7 cellular contexts compared by ENCODE assay signal in the genomic region with DNA sequence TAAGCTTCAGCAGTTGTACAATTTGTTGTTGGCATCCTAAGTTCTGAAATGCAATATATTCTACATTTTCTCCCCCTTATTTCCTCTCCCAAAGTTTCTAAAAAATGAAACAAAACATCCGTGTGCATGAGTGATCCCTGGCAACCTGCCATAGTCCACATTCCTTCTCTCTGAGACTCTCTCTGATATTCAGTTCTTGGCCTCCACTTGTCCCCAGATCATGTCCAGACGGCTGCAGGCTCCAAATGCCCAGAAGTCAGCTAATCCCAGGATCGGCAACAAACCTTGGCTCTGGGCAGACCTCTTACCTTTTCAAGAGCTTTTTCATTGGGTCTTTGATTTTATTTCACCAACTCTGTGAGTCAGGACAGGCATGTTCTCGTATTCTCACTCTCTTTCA.
DNase-seq lines count a peak whose midpoint lies in the region; TF ChIP-seq lines count a peak whose summit lies in the region.

No MANE protein-coding gene starts in this region.

- in situ Hi-C loops in transverse colon (cut with MboI; ENCODE audit: low pct_ligation_motif_present in 1 of 4, low pct_unique_long_range_greater_than_20kb in 1 of 4, low sequenced_read_pairs in 3 of 4): no loop called here

- no peak overlapping the region for H3K27ac Mint-ChIP-seq in activated CD4-positive, alpha-beta T cell treated with anti-CD3 and anti-CD28 coated beads, Interleukin-2, amount 10 ng/mL, durations not matched to agents 7 days and 5 days

- peak; percentile 15 to 21 for TF ChIP-seq RAD21 in liver (IDR thresholded peaks at IDR 0.05)

- H3K27ac ChIP-seq in KOPT-K1 (ENCODE audit: low read depth, low read length, poor library complexity, severe bottlenecking): peak overlapping the region; percentile 59
- H3K27ac ChIP-seq in liver (ENCODE audit: low read depth in 1 of 2, low read length in 2 of 2): peak overlapping the region; percentile 43 to 58
- peak overlapping the region; percentile 8 to 53 (median 47) for H3K27ac ChIP-seq in transverse colon

- TF ChIP-seq CTCF in choroid plexus epithelial cell (conservative IDR thresholded peaks at IDR 0.05; ENCODE audit: low read depth, low read length): no peak
- no peak for TF ChIP-seq CTCF in liver (IDR thresholded peaks at IDR 0.05; ENCODE audit: low read depth, low read length, missing input control)
- no peak for TF ChIP-seq CTCF in transverse colon (IDR thresholded peaks at IDR 0.05)

- H3K4me3 ChIP-seq in choroid plexus epithelial cell (ENCODE audit: low read depth, low read length) (no peak overlapping the region), liver (ENCODE audit: low read depth in 1 of 3, low read length in 3 of 3) (no peak overlapping the region), transverse colon (no peak overlapping the region)

- TF ChIP-seq EP300 in transverse colon (IDR thresholded peaks at IDR 0.05; ENCODE audit: low read depth): no peak

- CTCF ChIA-PET in activated CD4-positive, alpha-beta T cell treated with anti-CD3 and anti-CD28 coated beads, Interleukin-2, amount 10 ng/mL, durations not matched to agents 7 days and 5 days (lab: Charles Lee): interaction anchor here (0.9 to 1.5 kb wide), 2 partner anchors 14 to 38 kb away, joined by 3 read pairs; no protein-coding TSS in a partner anchor

- H3K9me3 Mint-ChIP-seq in activated CD4-positive, alpha-beta T cell treated with anti-CD3 and anti-CD28 coated beads, Interleukin-2, amount 10 ng/mL, durations not matched to agents 7 days and 5 days: no peaks in the 10 kb centered on the region

- peaks cover 10% of the 10 kb centered on the region for H3K4me1 Mint-ChIP-seq in activated CD4-positive, alpha-beta T cell treated with anti-CD3 and anti-CD28 coated beads, Interleukin-2, amount 10 ng/mL, durations not matched to agents 7 days and 5 days

- H3K36me3 Mint-ChIP-seq in activated CD4-positive, alpha-beta T cell treated with anti-CD3 and anti-CD28 coated beads, Interleukin-2, amount 10 ng/mL, durations not matched to agents 7 days and 5 days (ENCODE audit: low read depth): no peaks in the 10 kb centered on the region

- DNase-seq in choroid plexus epithelial cell (ENCODE audit: low read depth) (peak; percentile 91), transverse colon (peak; percentile 45), SK-N-DZ (ENCODE audit: low spot score) (no peak)
- DNase-seq in activated CD4-positive, alpha-beta T cell treated with anti-CD3 and anti-CD28 coated beads, Interleukin-2, amount 10 ng/mL, durations not matched to agents 7 days and 5 days: no peak
- no peak for DNase-seq in stimulated activated CD8-positive, alpha-beta memory T cell treated with anti-CD3 and anti-CD28 coated beads, Interleukin-4, amount 100 ng/mL, for 48 hours

- no peaks in the 10 kb centered on the region for H3K9me3 ChIP-seq in KOPT-K1 (ENCODE audit: insufficient read depth, low read length, poor library complexity, severe bottlenecking)
- H3K9me3 ChIP-seq in liver (ENCODE audit: control insufficient read depth in 4 of 4, low read length in 3 of 4): no peaks in the 10 kb centered on the region
- H3K9me3 ChIP-seq in transverse colon: no peaks in the 10 kb centered on the region

- WGBS in liver: 58% methylated on average over 4 of the region's 4 CpGs
- 48 to 49% methylated on average over 4 of the region's 4 CpGs for WGBS in transverse colon (ENCODE audit: low coverage in 1 of 2), 2 donors

- no peak overlapping the region for H3K9ac ChIP-seq in liver (ENCODE audit: low read depth in 1 of 2, low read length in 2 of 2)

- TF ChIP-seq POLR2A in transverse colon (IDR thresholded peaks at IDR 0.05): no peak

- no peaks in the 10 kb centered on the region for H3K27me3 ChIP-seq in liver (ENCODE audit: control insufficient read depth in 4 of 4, insufficient read depth in 4 of 4, low read length in 3 of 4)
- H3K27me3 ChIP-seq in transverse colon: no peaks in the 10 kb centered on the region

- H3K27me3 Mint-ChIP-seq in activated CD4-positive, alpha-beta T cell treated with anti-CD3 and anti-CD28 coated beads, Interleukin-2, amount 10 ng/mL, durations not matched to agents 7 days and 5 days: peaks cover 10% of the 10 kb centered on the region

- H3K36me3 ChIP-seq in KOPT-K1 (ENCODE audit: insufficient read depth, low read length) (no peaks in the 10 kb centered on the region), liver (ENCODE audit: control insufficient read depth in 4 of 4, insufficient read depth in 3 of 4, low read depth in 1 of 4, low read length in 3 of 4) (no peaks in the 10 kb centered on the region), transverse colon (no peaks in the 10 kb centered on the region)

- no peaks in the 10 kb centered on the region for H3K4me1 ChIP-seq in liver (ENCODE audit: control insufficient read depth in 4 of 4, insufficient read depth in 4 of 4, low read length in 3 of 4)
- H3K4me1 ChIP-seq in transverse colon: peaks cover 19 to 58% (median 29%) of the 10 kb centered on the region in 4 donors

- intact Hi-C loops in transverse colon (cut with DNase I; ENCODE audit: low total_unique reads): no loop called here

- no peak overlapping the region for H3K4me3 Mint-ChIP-seq in activated CD4-positive, alpha-beta T cell treated with anti-CD3 and anti-CD28 coated beads, Interleukin-2, amount 10 ng/mL, durations not matched to agents 7 days and 5 days

- POLR2A ChIA-PET in activated CD4-positive, alpha-beta T cell treated with anti-CD3 and anti-CD28 coated beads, Interleukin-2, amount 10 ng/mL, durations not matched to agents 7 days and 5 days (lab: Charles Lee): no interaction called here

TF ChIP-seq in liver, 16 proteins besides CTCF, POLR2A, EP300 and RAD21:
- TF ChIP-seq JUND (IDR thresholded peaks at IDR 0.05) (no peak), NR2F2 (IDR thresholded peaks at IDR 0.05) (peak; percentile 31), RXRA (IDR thresholded peaks at IDR 0.05) (peak in 1 of 2 donors; percentile 11)
- TF ChIP-seq, protein P1, sequence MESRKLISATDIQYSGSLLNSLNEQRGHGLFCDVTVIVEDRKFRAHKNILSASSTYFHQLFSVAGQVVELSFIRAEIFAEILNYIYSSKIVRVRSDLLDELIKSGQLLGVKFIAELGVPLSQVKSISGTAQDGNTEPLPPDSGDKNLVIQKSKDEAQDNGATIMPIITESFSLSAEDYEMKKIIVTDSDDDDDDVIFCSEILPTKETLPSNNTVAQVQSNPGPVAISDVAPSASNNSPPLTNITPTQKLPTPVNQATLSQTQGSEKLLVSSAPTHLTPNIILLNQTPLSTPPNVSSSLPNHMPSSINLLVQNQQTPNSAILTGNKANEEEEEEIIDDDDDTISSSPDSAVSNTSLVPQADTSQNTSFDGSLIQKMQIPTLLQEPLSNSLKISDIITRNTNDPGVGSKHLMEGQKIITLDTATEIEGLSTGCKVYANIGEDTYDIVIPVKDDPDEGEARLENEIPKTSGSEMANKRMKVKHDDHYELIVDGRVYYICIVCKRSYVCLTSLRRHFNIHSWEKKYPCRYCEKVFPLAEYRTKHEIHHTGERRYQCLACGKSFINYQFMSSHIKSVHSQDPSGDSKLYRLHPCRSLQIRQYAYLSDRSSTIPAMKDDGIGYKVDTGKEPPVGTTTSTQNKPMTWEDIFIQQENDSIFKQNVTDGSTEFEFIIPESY (IDR thresholded peaks at IDR 0.05): no peak

Comparison
In these comparisons a context has a peak if more than half of its experiments do, and no peak if none do; other contexts are left out.
1. DNase-seq: peak in choroid plexus epithelial cell (single experiment) and transverse colon (single experiment); none in activated CD4-positive, alpha-beta T cell treated with anti-CD3 and anti-CD28 coated beads, Interleukin-2, amount 10 ng/mL, durations not matched to agents 7 days and 5 days (single experiment), stimulated activated CD8-positive, alpha-beta memory T cell treated with anti-CD3 and anti-CD28 coated beads, Interleukin-4, amount 100 ng/mL, for 48 hours (single experiment) and SK-N-DZ (single experiment).
2. Peak in every context shown above with its lines, with median percentiles within 50 percentile points of each other: H3K27ac ChIP-seq.